34 cellular contexts compared by ENCODE assay signal in the genomic region with DNA sequence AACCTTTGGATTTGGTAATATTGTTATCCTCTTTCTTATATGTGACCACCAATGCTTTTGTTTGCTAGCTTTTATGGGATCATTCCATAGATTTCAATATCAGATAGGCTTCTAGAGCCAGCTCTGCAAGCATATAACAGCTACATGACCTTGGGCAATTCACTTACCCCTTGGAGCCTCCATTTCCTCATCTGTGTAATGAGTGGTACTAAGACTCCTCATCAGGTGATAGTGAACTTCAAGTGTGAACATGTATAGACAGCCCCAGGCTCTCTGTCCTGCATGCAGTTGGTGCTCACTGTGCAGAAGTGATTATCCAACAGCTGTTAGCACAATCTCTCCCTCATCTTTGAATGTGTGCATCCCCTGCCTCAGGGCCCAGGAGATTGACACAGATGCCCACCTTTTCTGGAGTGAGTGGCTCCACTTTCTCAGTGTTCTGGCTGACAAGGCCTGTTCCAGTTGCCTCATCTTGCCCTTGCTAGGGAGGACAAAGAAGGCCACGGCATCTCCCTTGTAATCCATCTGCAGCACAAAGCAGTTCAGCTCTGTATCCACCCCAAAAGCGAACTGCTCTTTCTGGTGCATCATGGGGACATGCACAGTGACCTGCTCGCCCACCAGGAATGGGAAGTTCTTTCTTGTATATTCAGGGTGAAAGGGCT. TPM values are rescaled to one million over a fixed set of nuclear protein-coding genes. Genes with fewer than 3 reads are reported as not detected.
"Had no signal": no experiment of that assay in that cellular context is flagged by ENCODE, and none has a peak within 500 bp of the region (broad histone marks: within the 10 kb centered on the region; RNA-seq: fewer than 3 reads in every experiment).

No MANE protein-coding gene starts in this region.

- H3K36me3 ChIP-seq: ascending aorta, Peyer's patch, SJSA1 had no signal

- H3K27ac Mint-ChIP-seq: activated CD4-positive, alpha-beta T cell treated with anti-CD3 and anti-CD28 coated beads, Interleukin-2, amount 10 ng/mL, durations not matched to agents 24 days and 14 days; activated CD8-positive, alpha-beta T cell treated with anti-CD3 and anti-CD28 coated beads for 36 hours; activated naive CD8-positive, alpha-beta T cell treated with anti-CD3 and anti-CD28 coated beads for 36 hours; activated T-cell treated with anti-CD3 and anti-CD28 coated beads, Interleukin-2, amount 50 U/mL, for 72 hours; activated T-helper 17 cell treated with anti-CD3 and anti-CD28 coated beads, Interleukin-2, amount 50 U/mL, for 72 hours; T-helper 1 cell treated with Interleukin-12 subunit alpha and Interleukin-12 subunit beta and Interleukin-4 antibody, amounts not matched to agents 30 μg/mL and 1 μg/mL, for 36 hours; T-helper 2 cell treated with Interferon-gamma antibody and Interleukin-4, amounts not matched to agents 5 μg/mL and 100 μg/mL, for 36 hours had no signal

- H3K27me3 Mint-ChIP-seq: activated CD4-positive, alpha-beta T cell treated with anti-CD3 and anti-CD28 coated beads, Interleukin-2, amount 10 ng/mL, durations not matched to agents 24 days and 14 days had no signal

- H3K4me3 Mint-ChIP-seq: activated CD4-positive, alpha-beta T cell treated with anti-CD3 and anti-CD28 coated beads, Interleukin-2, amount 10 ng/mL, durations not matched to agents 24 days and 14 days; activated CD8-positive, alpha-beta T cell treated with anti-CD3 and anti-CD28 coated beads for 36 hours; activated naive CD8-positive, alpha-beta T cell treated with anti-CD3 and anti-CD28 coated beads for 36 hours; activated T-cell treated with anti-CD3 and anti-CD28 coated beads, Interleukin-2, amount 50 U/mL, for 72 hours; activated T-helper 17 cell treated with anti-CD3 and anti-CD28 coated beads, Interleukin-2, amount 50 U/mL, for 72 hours; T-helper 1 cell treated with Interleukin-12 subunit alpha and Interleukin-12 subunit beta and Interleukin-4 antibody, amounts not matched to agents 30 μg/mL and 1 μg/mL, for 36 hours; T-helper 2 cell treated with Interferon-gamma antibody and Interleukin-4, amounts not matched to agents 5 μg/mL and 100 μg/mL, for 36 hours had no signal

- DNase-seq: activated CD4-positive, alpha-beta T cell treated with anti-CD3 and anti-CD28 coated beads, Interleukin-2, amount 10 ng/mL, durations not matched to agents 24 days and 14 days; activated CD4-positive, alpha-beta T cell treated with anti-CD3 and anti-CD28 coated beads, Interleukin-2, amount 50 U/mL, for 4 hours; activated CD8-positive, alpha-beta T cell treated with anti-CD3 and anti-CD28 coated beads for 36 hours; activated effector memory CD4-positive, alpha-beta T cell treated with anti-CD3 and anti-CD28 coated beads, Interleukin-2, amount 50 U/mL, for 16 hours; activated naive CD4-positive, alpha-beta T cell; activated naive CD4-positive, alpha-beta T cell treated with anti-CD3 and anti-CD28 coated beads, Interleukin-2, amount 50 U/mL, for 16 hours; activated naive CD8-positive, alpha-beta T cell treated with anti-CD3 and anti-CD28 coated beads for 36 hours; activated T-cell treated with anti-CD3 and anti-CD28 coated beads, Interleukin-2, amount 50 U/mL, for 1 hour; activated T-cell treated with anti-CD3 and anti-CD28 coated beads, Interleukin-2, amount 50 U/mL, for 72 hours; amniotic stem cell; caudate nucleus; cerebellar nuclear complex; NCI-H1105; NCI-H1417 treated with DMSO at 0.1 percent for 48 hours; NCI-H187 treated with DMSO at 0.1 percent for 48 hours; NCI-H2081; NCI-H2171 treated with DMSO at 0.1 percent for 48 hours; NCI-H2227 treated with DMSO at 0.1 percent for 48 hours; NCI-H446; NCI-H510A treated with DMSO at 0.1 percent for 48 hours; NK-92 treated with Interleukin-12 subunit alpha and Interleukin-12 subunit beta, amount 100 ng/mL, for 24 hours; PC-3; Peyer's patch; RPMI8226; SHP77 treated with DMSO at 0.1 percent for 48 hours; SK-N-SH had no signal

- H3K4me1 Mint-ChIP-seq: activated CD4-positive, alpha-beta T cell treated with anti-CD3 and anti-CD28 coated beads, Interleukin-2, amount 10 ng/mL, durations not matched to agents 24 days and 14 days; activated naive CD8-positive, alpha-beta T cell treated with anti-CD3 and anti-CD28 coated beads for 36 hours; activated T-helper 17 cell treated with anti-CD3 and anti-CD28 coated beads, Interleukin-2, amount 50 U/mL, for 72 hours had no signal

- ATAC-seq: activated CD8-positive, alpha-beta T cell treated with anti-CD3 and anti-CD28 coated beads for 36 hours; activated T-cell treated with anti-CD3 and anti-CD28 coated beads, Interleukin-2, amount 50 U/mL, for 72 hours; activated T-helper 17 cell treated with anti-CD3 and anti-CD28 coated beads, Interleukin-2, amount 50 U/mL, for 72 hours; K562; PC-3 had no signal

- H3K9me3 Mint-ChIP-seq: T-helper 2 cell treated with Interferon-gamma antibody and Interleukin-4, amounts not matched to agents 5 μg/mL and 100 μg/mL, for 36 hours had no signal

- H3K4me3 ChIP-seq: ascending aorta, K562, Peyer's patch, SJSA1 had no signal

- H3K27me3 ChIP-seq: ascending aorta, Peyer's patch, SJSA1 had no signal

- FAIRE-seq: K562, TTC549 had no signal

RNA-seq across cellular contexts. Expression of a gene that starts 9.2 kb away (rescaled TPM):
- total RNA-seq: activated CD4-positive, alpha-beta T cell treated with anti-CD3 and anti-CD28 coated beads, Interleukin-2, amount 10 ng/mL, durations not matched to agents 24 days and 14 days; activated CD8-positive, alpha-beta T cell treated with anti-CD3 and anti-CD28 coated beads for 36 hours; activated naive CD8-positive, alpha-beta T cell treated with anti-CD3 and anti-CD28 coated beads for 36 hours; activated T-cell treated with anti-CD3 and anti-CD28 coated beads, Interleukin-2, amount 50 U/mL, for 72 hours; activated T-helper 17 cell treated with anti-CD3 and anti-CD28 coated beads, Interleukin-2, amount 50 U/mL, for 72 hours; ascending aorta; K562; MCF 10A; PC-3; SJSA1 had no signal

RNA-seq across cellular contexts. Expression of a gene that starts 14.2 kb away (rescaled TPM):
- total RNA-seq: activated CD4-positive, alpha-beta T cell treated with anti-CD3 and anti-CD28 coated beads, Interleukin-2, amount 10 ng/mL, durations not matched to agents 24 days and 14 days; activated CD8-positive, alpha-beta T cell treated with anti-CD3 and anti-CD28 coated beads for 36 hours; activated naive CD8-positive, alpha-beta T cell treated with anti-CD3 and anti-CD28 coated beads for 36 hours; activated T-cell treated with anti-CD3 and anti-CD28 coated beads, Interleukin-2, amount 50 U/mL, for 72 hours; activated T-helper 17 cell treated with anti-CD3 and anti-CD28 coated beads, Interleukin-2, amount 50 U/mL, for 72 hours; ascending aorta; K562; MCF 10A; PC-3; SJSA1 had no signal

RNA-seq across cellular contexts. Expression of a gene that starts 42.4 kb away (rescaled TPM):
- total RNA-seq: activated CD4-positive, alpha-beta T cell treated with anti-CD3 and anti-CD28 coated beads, Interleukin-2, amount 10 ng/mL, durations not matched to agents 24 days and 14 days; activated CD8-positive, alpha-beta T cell treated with anti-CD3 and anti-CD28 coated beads for 36 hours; activated naive CD8-positive, alpha-beta T cell treated with anti-CD3 and anti-CD28 coated beads for 36 hours; activated T-cell treated with anti-CD3 and anti-CD28 coated beads, Interleukin-2, amount 50 U/mL, for 72 hours; activated T-helper 17 cell treated with anti-CD3 and anti-CD28 coated beads, Interleukin-2, amount 50 U/mL, for 72 hours; ascending aorta; K562; MCF 10A; PC-3; Peyer's patch; SJSA1 had no signal
